21 cellular contexts compared by ENCODE assay signal in genomic region chr20:61414455-61414991, GRCh38.
DNase-seq lines count a peak whose midpoint lies in the region; ATAC-seq and TF ChIP-seq lines count a peak whose summit lies in the region.
"Had no signal": no experiment of that assay in that cellular context is flagged by ENCODE, and none has a peak within 500 bp of the region (broad histone marks: within the 10 kb centered on the region; RNA-seq: fewer than 3 reads in every experiment).

No MANE protein-coding gene starts in this region.

- H3K4me2 ChIP-seq in SK-N-SH, result no peak overlapping the region

- no peaks in the 10 kb centered on the region for H3F3A ChIP-seq in SK-N-SH (replicated peaks; ENCODE audit: insufficient read depth)

- TF ChIP-seq CTCF in SK-N-SH (IDR thresholded peaks at IDR 0.05) (no peak), suprapubic skin (IDR thresholded peaks at IDR 0.05) (no peak)

- H3K27ac ChIP-seq in SK-N-SH (ENCODE audit: low read depth in 2 of 2, low read length in 1 of 2), result no peak overlapping the region
- H3K27ac ChIP-seq in cingulate gyrus (ENCODE audit: low read depth, low read length), result peak overlapping the region; percentile 81
- no peak overlapping the region for H3K27ac ChIP-seq in suprapubic skin

- H2AFZ ChIP-seq in SK-N-SH (ENCODE audit: low read depth), result no peak overlapping the region

- TF ChIP-seq EP300 in SK-N-SH (IDR thresholded peaks at IDR 0.05; ENCODE audit: borderline replicate concordance in 1 of 2, low read depth in 1 of 2, low read length in 1 of 2), result no peak
- no peak for TF ChIP-seq EP300 in suprapubic skin (IDR thresholded peaks at IDR 0.05)

- DNase-seq in SK-N-SH (peak; percentile 70), medulla oblongata (ENCODE audit: extremely low spot score) (peak; percentile 19), suprapubic skin (ENCODE audit: low spot score in 2 of 2) (no peak)
- no peak for DNase-seq in activated CD4-positive, alpha-beta T cell treated with anti-CD3 and anti-CD28 coated beads for 4 hours
- DNase-seq: activated CD4-positive, alpha-beta T cell treated with anti-CD3 and anti-CD28 coated beads, Interleukin-2, amount 50 U/mL, for 4 hours; activated CD8-positive, alpha-beta memory T cell treated with anti-CD3 and anti-CD28 coated beads, Interleukin-2, amount 50 U/mL, for 48 hours; activated naive CD8-positive, alpha-beta T cell treated with anti-CD3 and anti-CD28 coated beads, Interleukin-2, amount 10 ng/mL, durations not matched to agents 7 days and 5 days; immature natural killer cell; NCI-H146; NCI-H2171 treated with DMSO at 0.1 percent for 48 hours; NCI-H774; stimulated activated CD4-positive, alpha-beta T cell treated with anti-CD3 and anti-CD28 coated beads, Interleukin-4, amount 100 ng/mL, for 1 hour; stimulated activated naive CD4-positive, alpha-beta T cell treated with Interleukin-2 at 50 U/mL for 16 hours; T1000 had no signal

- POLR2A ChIA-PET in SK-N-SH (lab: Yijun Ruan, JAX), result no interaction called here

- ATAC-seq in SK-N-SH treated with all-trans-retinoic acid at 6 μM for 48 hours (no peak), HG02571 (IDR thresholded peaks at IDR 0.05; ENCODE audit: unreplicated experiment) (no peak), GM18517 (IDR thresholded peaks at IDR 0.05; ENCODE audit: unreplicated experiment) (no peak)
- ATAC-seq: WTC11 had no signal

- H3K36me3 ChIP-seq in SK-N-SH (replicated peaks in 1 of 2; ENCODE audit: control insufficient read depth in 1 of 2, insufficient read depth in 2 of 2, low read length in 1 of 2), result no peaks in the 10 kb centered on the region
- no peaks in the 10 kb centered on the region for H3K36me3 ChIP-seq in suprapubic skin
- H3K36me3 ChIP-seq: HAP-1, tibial nerve had no signal

- H3K9me2 ChIP-seq in SK-N-SH, result no peaks in the 10 kb centered on the region

- H4K20me1 ChIP-seq in SK-N-SH (ENCODE audit: insufficient read depth), result no peaks in the 10 kb centered on the region

- H3K27me3 ChIP-seq in SK-N-SH (ENCODE audit: insufficient read depth) (no peaks in the 10 kb centered on the region), suprapubic skin (peaks cover 7% of the 10 kb centered on the region)
- H3K27me3 ChIP-seq: tibial nerve had no signal

- TF ChIP-seq RAD21 in SK-N-SH (IDR thresholded peaks at IDR 0.05; ENCODE audit: low read length), result no peak

- CTCF ChIA-PET in SK-N-SH (lab: Yijun Ruan, JAX), result no interaction called here

- H3K9ac ChIP-seq in SK-N-SH, result no peak overlapping the region

- TF ChIP-seq POLR2A in suprapubic skin (IDR thresholded peaks at IDR 0.05), result no peak

- H3K4me1 ChIP-seq in SK-N-SH (ENCODE audit: control insufficient read depth in 1 of 2, insufficient read depth in 2 of 2, low read depth in 1 of 2, low read length in 1 of 2), result no peaks in the 10 kb centered on the region; a peak in 1 of 4 replicates
- H3K4me1 ChIP-seq in suprapubic skin, result no peaks in the 10 kb centered on the region
- H3K4me1 ChIP-seq: HAP-1, tibial nerve had no signal

- H3K9me3 ChIP-seq in SK-N-SH (no peaks in the 10 kb centered on the region), suprapubic skin (peaks cover 7% of the 10 kb centered on the region)
- H3K9me3 ChIP-seq: HAP-1 had no signal

- WGBS in SK-N-SH (ENCODE audit: low lambda C conversion rate), result 11% methylated on average over 8 of the region's 11 CpGs
- WGBS in suprapubic skin, result 69% methylated on average over 8 of the region's 11 CpGs

- H3K79me2 ChIP-seq in SK-N-SH (ENCODE audit: insufficient read depth), result no peaks in the 10 kb centered on the region

- H3K4me3 ChIP-seq in SK-N-SH (ENCODE audit: low read depth in 2 of 2, low read length in 1 of 2) (no peak overlapping the region), suprapubic skin (no peak overlapping the region)
- H3K4me3 ChIP-seq: HAP-1, tibial nerve had no signal

TF ChIP-seq in SK-N-SH, 30 proteins besides CTCF, POLR2A, EP300 and RAD21:
- no peak for TF ChIP-seq SIN3A (IDR thresholded peaks at IDR 0.05; ENCODE audit: borderline replicate concordance, low read depth, low read length)
- no peak for TF ChIP-seq USF1 (IDR thresholded peaks at IDR 0.05; ENCODE audit: borderline replicate concordance, low read depth)
- TF ChIP-seq ZBTB33 (IDR thresholded peaks at IDR 0.05; ENCODE audit: borderline replicate concordance, low read depth), result no peak
- TF ChIP-seq YY1 (IDR thresholded peaks at IDR 0.05; ENCODE audit: low read depth), result no peak

TF ChIP-seq in SK-N-SH treated with all-trans-retinoic acid at 6 μM for 48 hours, 23 proteins besides CTCF, POLR2A, EP300 and RAD21:
- TF ChIP-seq ZFP3 (CRISPR knock-in tag; IDR thresholded peaks at IDR 0.05) (no peak), PPARA (CRISPR knock-in tag; IDR thresholded peaks at IDR 0.05; ENCODE audit: borderline replicate concordance) (no peak), CREB5 (CRISPR knock-in tag; IDR thresholded peaks at IDR 0.05; ENCODE audit: low read depth) (no peak), OSR1 (CRISPR knock-in tag; IDR thresholded peaks at IDR 0.05) (no peak), ZFP30 (CRISPR knock-in tag; IDR thresholded peaks at IDR 0.05) (no peak)

Comparison
In these comparisons a context has a peak if more than half of its experiments do, and no peak if none do; other contexts are left out.
1. DNase-seq: peak in SK-N-SH (single experiment) and medulla oblongata (single experiment); none in suprapubic skin (0 of 2) and activated CD4-positive, alpha-beta T cell treated with anti-CD3 and anti-CD28 coated beads for 4 hours (0 of 2).